Comparison of ENCODE assay signal across 23 cellular contexts in the genomic region with DNA sequence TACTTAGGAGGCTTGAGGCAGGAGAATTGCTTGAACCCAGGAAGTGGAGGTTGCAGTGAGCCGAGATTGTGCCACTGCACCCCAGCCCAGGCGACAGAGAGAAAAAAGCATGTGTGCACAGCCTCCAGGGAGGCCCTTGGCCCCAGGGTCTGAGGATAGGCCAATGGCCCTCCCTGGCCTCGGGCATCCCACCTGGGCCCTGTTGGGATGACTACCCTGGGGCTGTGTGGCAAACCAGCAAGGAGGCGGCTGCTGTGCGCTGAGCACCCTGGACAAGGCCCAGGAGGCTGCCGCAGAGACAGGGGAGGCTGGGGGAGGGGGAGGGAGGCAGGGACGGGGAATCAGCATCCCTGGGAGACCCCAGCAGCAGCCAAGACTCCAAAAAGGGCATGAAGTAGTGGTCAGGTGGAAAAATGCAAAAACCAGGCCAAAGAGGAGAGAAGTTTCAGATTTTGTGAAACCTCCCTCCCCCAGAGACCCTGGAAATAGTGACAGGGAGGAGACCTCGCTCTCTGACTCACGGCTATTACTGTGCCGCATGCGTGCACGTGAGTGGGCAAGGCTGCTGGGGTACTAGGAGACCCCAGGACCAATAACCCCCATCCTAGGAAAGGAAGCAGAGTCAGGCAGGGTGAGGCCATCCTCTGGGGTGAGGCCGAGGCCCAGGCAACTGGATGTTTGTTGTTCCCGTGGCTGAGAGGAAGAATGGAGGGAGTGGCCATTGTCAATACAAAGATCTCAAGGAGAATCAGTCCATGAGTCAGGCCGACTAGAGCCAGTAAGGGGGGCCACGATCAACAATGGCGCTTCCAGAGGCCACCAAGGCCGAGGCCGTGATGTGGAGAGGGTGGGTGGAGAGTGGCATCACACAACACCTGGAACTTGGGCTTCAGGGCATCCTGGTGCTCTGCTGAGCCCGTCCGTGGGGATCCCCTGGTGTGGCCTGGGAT. TPM values are rescaled to one million over a fixed set of nuclear protein-coding genes. Genes with fewer than 3 reads are reported as not detected.
DNase-seq lines count a peak whose midpoint lies in the region; ATAC-seq and TF ChIP-seq lines count a peak whose summit lies in the region.
"Had no signal": no experiment of that assay in that cellular context is flagged by ENCODE, and none has a peak within 500 bp of the region (broad histone marks: within the 10 kb centered on the region; RNA-seq: fewer than 3 reads in every experiment).

No MANE protein-coding gene starts in this region.

- peak overlapping the region; percentile 88 for H3K27ac ChIP-seq in caudate nucleus (ENCODE audit: low read depth, low read length)
- H3K27ac ChIP-seq in layer of hippocampus (ENCODE audit: low read depth, low read length), result peak overlapping the region; percentile 55
- no peak overlapping the region for H3K27ac ChIP-seq in gastrocnemius medialis
- H3K27ac ChIP-seq: esophagus muscularis mucosa, heart left ventricle, KMS-11, pancreas, testis had no signal

- TF ChIP-seq POLR2A in gastrocnemius medialis (IDR thresholded peaks at IDR 0.05), result no peak

- no peak for TF ChIP-seq CTCF in gastrocnemius medialis (IDR thresholded peaks at IDR 0.05 in 4 of 5, conservative IDR thresholded peaks at IDR 0.05 in 1 of 5)

- no peaks in the 10 kb centered on the region for H3K36me3 ChIP-seq in gastrocnemius medialis
- H3K36me3 ChIP-seq: esophagus muscularis mucosa, heart left ventricle, pancreas, Peyer's patch had no signal

- H3K4me3 ChIP-seq in gastrocnemius medialis, result no peak overlapping the region
- H3K4me3 ChIP-seq: esophagus muscularis mucosa, GM12878, heart left ventricle, pancreas, Peyer's patch, testis had no signal

- H3K27me3 ChIP-seq in layer of hippocampus (ENCODE audit: control insufficient read depth, insufficient read depth, low read length) (no peaks in the 10 kb centered on the region), gastrocnemius medialis (peaks cover 0 to 3% (median 0%) of the 10 kb centered on the region in 3 donors)
- H3K27me3 ChIP-seq: esophagus muscularis mucosa, heart left ventricle, pancreas, Peyer's patch, testis had no signal

- no peaks in the 10 kb centered on the region for H3K4me1 ChIP-seq in gastrocnemius medialis
- H3K4me1 ChIP-seq: esophagus muscularis mucosa, heart left ventricle, pancreas, testis had no signal

- in situ Hi-C loops in gastrocnemius medialis (cut with MboI; ENCODE audit: low sequenced_read_pairs in 4 of 4), result no loop called here

- intact Hi-C loops in gastrocnemius medialis (cut with DNase I; ENCODE audit: low total_unique reads), result no loop called here

- ATAC-seq in gastrocnemius medialis, result no peak
- ATAC-seq in HG03460 (IDR thresholded peaks at IDR 0.05; ENCODE audit: unreplicated experiment), result no peak
- ATAC-seq in GM18873 (IDR thresholded peaks at IDR 0.05; ENCODE audit: low FRiP score, unreplicated experiment), result no peak
- ATAC-seq: GM12878 had no signal

- no peaks in the 10 kb centered on the region for H3K9me3 ChIP-seq in gastrocnemius medialis
- H3K9me3 ChIP-seq: esophagus muscularis mucosa, pancreas, testis had no signal

- DNase-seq in HT-29 (ENCODE audit: low spot score), result peak; percentile 31
- peak in 35 of 61 donors; percentile 14 to 75 (median 46) for DNase-seq in caudate nucleus (lab: John Stamatoyannopoulos, UW)
- peak; percentile 51 for DNase-seq in pons (ENCODE audit: low spot score)
- DNase-seq in gastrocnemius medialis, result no peak
- no peak for DNase-seq in cortex of kidney (lab: John Stamatoyannopoulos, UW)
- DNase-seq: activated CD4-positive, alpha-beta T cell treated with anti-CD3 and anti-CD28 coated beads for 4 hours; activated CD8-positive, alpha-beta memory T cell treated with anti-CD3 and anti-CD28 coated beads, Interleukin-2, amount 50 U/mL, for 4 hours; activated gamma-delta T cell treated with Interleukin-2 at 50 U/mL for 16 hours; Calu3; heart left ventricle; NCI-H1092; NCI-H2107; NCI-H69; stimulated activated CD4-positive, alpha-beta T cell treated with anti-CD3 and anti-CD28 coated beads, Interleukin-4, amount 100 ng/mL, for 1 hour; testis had no signal

RNA-seq across cellular contexts. Expression of a gene that starts 16.0 kb away (rescaled TPM):
- 3.2 and 3.6 TPM in 2 replicates for total RNA-seq in HT-29 (2014; rRNA removed; shearing (Covaris generic))
- under 1 TPM; 0.10 to 0.60 (median 0.44) TPM for total RNA-seq in gastrocnemius medialis

Comparison
In these comparisons a context has a peak if more than half of its experiments do, and no peak if none do; other contexts are left out.
1. DNase-seq: peak in HT-29 (single experiment), caudate nucleus (35 of 61) and pons (single experiment); none in gastrocnemius medialis (0 of 2) and cortex of kidney (single experiment).
2. H3K27ac ChIP-seq: peak in caudate nucleus (single experiment) and layer of hippocampus (single experiment); none in gastrocnemius medialis (0 of 4).